9 cellular contexts compared by ENCODE assay signal in the genomic region with DNA sequence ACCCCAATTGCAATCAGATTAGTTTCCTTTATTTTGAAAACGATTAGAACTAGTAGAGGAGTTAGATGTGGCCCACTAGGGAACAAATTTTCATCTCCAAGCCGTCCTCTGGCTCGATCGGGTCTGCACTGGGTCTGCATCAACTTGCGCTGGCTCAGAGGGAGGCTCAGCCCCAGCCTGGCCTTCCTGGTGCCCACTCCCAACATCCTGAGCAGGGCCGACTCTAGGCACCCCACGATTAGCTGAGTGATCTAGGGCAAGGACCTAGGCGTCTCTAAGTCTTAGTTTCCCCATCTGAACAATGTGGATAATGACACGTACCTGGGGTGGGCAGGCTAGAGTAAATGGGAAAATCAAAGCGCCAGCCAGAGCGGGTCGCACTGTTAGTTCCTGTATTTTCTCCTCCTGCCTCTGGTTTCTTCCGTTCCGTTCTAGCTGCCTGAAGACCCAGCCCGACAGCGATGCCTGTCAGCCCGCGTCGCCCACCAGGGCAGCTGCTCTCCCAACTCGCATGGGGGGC. TPM values are rescaled to one million over a fixed set of nuclear protein-coding genes. Genes with fewer than 3 reads are reported as not detected.
A peak's percentile ranks its signal among the peaks of the same experiment; 100 is the strongest.
DNase-seq lines count a peak whose midpoint lies in the region; ATAC-seq and TF ChIP-seq lines count a peak whose summit lies in the region.
"Had no signal": no experiment of that assay in that cellular context is flagged by ENCODE, and none has a peak within 500 bp of the region (broad histone marks: within the 10 kb centered on the region; RNA-seq: fewer than 3 reads in every experiment).

No MANE protein-coding gene starts in this region.

- H3K36me3 Mint-ChIP-seq in GM23338 (ENCODE audit: low read depth): no peaks in the 10 kb centered on the region; the same call in 2 of the 3 replicates
- no peaks in the 10 kb centered on the region for H3K36me3 Mint-ChIP-seq in WTC11
- H3K36me3 Mint-ChIP-seq in immature natural killer cell: peaks cover 0 to 4% (median 0%) of the 10 kb centered on the region in 3 donors

- peaks cover 43% of the 10 kb centered on the region for H4K20me1 ChIP-seq in GM23338 (replicated peaks; ENCODE audit: insufficient read depth)

- peak overlapping the region; percentile 72 for H2AFZ ChIP-seq in GM23338

- POLR2A ChIA-PET in WTC11 (lab: Charles Lee): interaction anchor here (0.6 kb wide), 1 partner anchor 398 kb away, joined by 3 read pairs; no protein-coding TSS in a partner anchor

- H3K9me3 ChIP-seq in iPS-15b (ENCODE audit: control insufficient read depth, insufficient read depth, low read length) (no peaks in the 10 kb centered on the region), skeletal muscle satellite cell (replicated peaks; ENCODE audit: low read length) (no peaks in the 10 kb centered on the region)

- H3K4me2 ChIP-seq in GM23338: peak overlapping the region; percentile 81
- peak overlapping the region; percentile 78 for H3K4me2 ChIP-seq in skeletal muscle satellite cell (ENCODE audit: low read length)

- no peak overlapping the region for H3K27ac ChIP-seq in GM23338 (ENCODE audit: low read depth)

- peaks cover 100% of the 10 kb centered on the region for H3K27me3 ChIP-seq in GM23338 (ENCODE audit: insufficient read depth)
- peaks cover 96% of the 10 kb centered on the region for H3K27me3 ChIP-seq in iPS-15b (ENCODE audit: control insufficient read depth, insufficient read depth, low read length)
- peaks cover 96% of the 10 kb centered on the region for H3K27me3 ChIP-seq in skeletal muscle satellite cell (ENCODE audit: control insufficient read depth, insufficient read depth, low read length)

- peaks cover 90% of the 10 kb centered on the region for H3K27me3 Mint-ChIP-seq in GM23338 (ENCODE audit: insufficient read depth, low read depth, poor library complexity)
- H3K27me3 Mint-ChIP-seq in WTC11 (ENCODE audit: low read depth): peaks cover 100% of the 10 kb centered on the region
- peaks cover 21 to 47% (median 27%) of the 10 kb centered on the region in 3 donors for H3K27me3 Mint-ChIP-seq in immature natural killer cell (ENCODE audit: low read depth in 3 of 3)

- H3K27ac Mint-ChIP-seq in GM23338: no peak overlapping the region
- no peak overlapping the region for H3K27ac Mint-ChIP-seq in WTC11
- H3K27ac Mint-ChIP-seq in immature natural killer cell: no peak overlapping the region

- H3K36me3 ChIP-seq in GM23338 (ENCODE audit: insufficient read depth) (no peaks in the 10 kb centered on the region), iPS-15b (ENCODE audit: control insufficient read depth, insufficient read depth, low read length) (no peaks in the 10 kb centered on the region), skeletal muscle satellite cell (ENCODE audit: insufficient read depth, low read length) (no peaks in the 10 kb centered on the region)

- H3K4me3 Mint-ChIP-seq in GM23338 (peak overlapping the region; percentile 65), WTC11 (peak overlapping the region; percentile 71), immature natural killer cell (no peak overlapping the region)

- CTCF ChIA-PET in WTC11 (lab: Charles Lee): interaction anchor here (0.8 to 2.2 kb wide), 10 partner anchors 10 to 677 kb away, joined by 3 to 14 read pairs (median 5); no protein-coding TSS in a partner anchor

- no peaks in the 10 kb centered on the region for H3K79me2 ChIP-seq in GM23338 (replicated peaks; ENCODE audit: insufficient read depth)

- peak overlapping the region; percentile 54 for H3K4me3 ChIP-seq in GM23338
- H3K4me3 ChIP-seq in iPS-15b (ENCODE audit: low read depth, low read length): peak overlapping the region; percentile 39
- peak overlapping the region; percentile 62 for H3K4me3 ChIP-seq in skeletal muscle satellite cell (ENCODE audit: low read length)

- peak; percentile 56 for ATAC-seq in GM23338
- peak; percentile 62 for ATAC-seq in WTC11
- ATAC-seq in GM18861 (IDR thresholded peaks at IDR 0.05; ENCODE audit: unreplicated experiment): no peak

- H3K4me1 Mint-ChIP-seq in GM23338 (peaks cover 28% of the 10 kb centered on the region), WTC11 (peaks cover 18% of the 10 kb centered on the region), immature natural killer cell (peaks cover 4 to 10% of the 10 kb centered on the region in 2 donors)

- H3K9ac ChIP-seq in iPS-15b (ENCODE audit: low read depth, low read length) (no peak overlapping the region), skeletal muscle satellite cell (ENCODE audit: low read depth, low read length) (no peak overlapping the region)

- DNase-seq in GM23338 (ENCODE audit: low spot score) (peak; percentile 54), WTC11 (ENCODE audit: low spot score) (no peak), NCI-H2196 treated with DMSO at 0.1 percent for 48 hours (lab: John Stamatoyannopoulos, UW; ENCODE audit: unreplicated experiment) (no peak), midbrain (lab: John Stamatoyannopoulos, UW) (no peak), immature natural killer cell (no peak)
- DNase-seq: NCI-H187 treated with DMSO at 0.1 percent for 48 hours had no signal

- peaks cover 19% of the 10 kb centered on the region for H3F3A ChIP-seq in GM23338 (replicated peaks; ENCODE audit: low read depth)

- no peak for TF ChIP-seq CTCF in GM23338 (conservative IDR thresholded peaks at IDR 0.05; ENCODE audit: low read depth in 2 of 2)
- no peak for TF ChIP-seq CTCF in WTC11 (IDR thresholded peaks at IDR 0.05)

- H3K9me2 ChIP-seq in GM23338 (ENCODE audit: insufficient read depth): no peaks in the 10 kb centered on the region

- H3K4me1 ChIP-seq in GM23338 (ENCODE audit: insufficient read depth) (peaks cover 17% of the 10 kb centered on the region), iPS-15b (ENCODE audit: control insufficient read depth, insufficient read depth, low read length) (peaks cover 2% of the 10 kb centered on the region), skeletal muscle satellite cell (ENCODE audit: control insufficient read depth, insufficient read depth, low read length) (peaks cover 11% of the 10 kb centered on the region)

- H3K9me3 Mint-ChIP-seq in GM23338: no peaks in the 10 kb centered on the region; the same call in 2 of the 3 replicates
- no peaks in the 10 kb centered on the region for H3K9me3 Mint-ChIP-seq in WTC11
- peaks cover 0 to 40% (median 9%) of the 10 kb centered on the region in 6 donors for H3K9me3 Mint-ChIP-seq in immature natural killer cell

TF ChIP-seq in GM23338, 12 proteins besides CTCF, POLR2A, EP300 and RAD21 (continues in another document):
- TF ChIP-seq ZNF114 (CRISPR knock-in tag; IDR thresholded peaks at IDR 0.05) (no peak), STAT1 (IDR thresholded peaks at IDR 0.05; ENCODE audit: unreplicated experiment) (no peak), NANOG (IDR thresholded peaks at IDR 0.05; ENCODE audit: borderline replicate concordance) (no peak), EZH2 (IDR thresholded peaks at IDR 0.05; ENCODE audit: low read depth, unreplicated experiment) (peak; percentile 80), JUNB (IDR thresholded peaks at IDR 0.05; ENCODE audit: unreplicated experiment) (no peak), POLR2AphosphoS5 (IDR thresholded peaks at IDR 0.05; ENCODE audit: low read depth) (no peak)

TF ChIP-seq in WTC11, 78 proteins besides CTCF, POLR2A, EP300 and RAD21 (continues in another document):
- no peak for TF ChIP-seq ESRRA (CRISPR knock-in tag; IDR thresholded peaks at IDR 0.05; ENCODE audit: borderline replicate concordance)
- no peak for TF ChIP-seq SP1 (CRISPR knock-in tag; conservative IDR thresholded peaks at IDR 0.05)
- TF ChIP-seq CREB1 (CRISPR knock-in tag; IDR thresholded peaks at IDR 0.05): no peak
- no peak for TF ChIP-seq ZNF121 (CRISPR knock-in tag; IDR thresholded peaks at IDR 0.05)
- TF ChIP-seq NFATC4 (CRISPR knock-in tag; IDR thresholded peaks at IDR 0.05): no peak
- no peak for TF ChIP-seq TEAD1 (CRISPR knock-in tag; IDR thresholded peaks at IDR 0.05)
- no peak for TF ChIP-seq IRF2 (CRISPR knock-in tag; IDR thresholded peaks at IDR 0.05; ENCODE audit: borderline replicate concordance, low read depth)
- TF ChIP-seq, protein P1, sequence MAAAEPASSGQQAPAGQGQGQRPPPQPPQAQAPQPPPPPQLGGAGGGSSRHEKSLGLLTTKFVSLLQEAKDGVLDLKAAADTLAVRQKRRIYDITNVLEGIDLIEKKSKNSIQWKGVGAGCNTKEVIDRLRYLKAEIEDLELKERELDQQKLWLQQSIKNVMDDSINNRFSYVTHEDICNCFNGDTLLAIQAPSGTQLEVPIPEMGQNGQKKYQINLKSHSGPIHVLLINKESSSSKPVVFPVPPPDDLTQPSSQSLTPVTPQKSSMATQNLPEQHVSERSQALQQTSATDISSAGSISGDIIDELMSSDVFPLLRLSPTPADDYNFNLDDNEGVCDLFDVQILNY (CRISPR knock-in tag; IDR thresholded peaks at IDR 0.05): no peak
- TF ChIP-seq JUN (CRISPR knock-in tag; IDR thresholded peaks at IDR 0.05): no peak
- TF ChIP-seq FOXP1 (CRISPR knock-in tag; IDR thresholded peaks at IDR 0.05; ENCODE audit: borderline replicate concordance): no peak

RNA-seq across cellular contexts. Expression of a gene that starts 7.7 kb away (rescaled TPM):
- total RNA-seq in GM23338 (2014; rRNA removed; shearing (Covaris generic)): not detected in 2 replicates
- 0.15 TPM in 1 of 2 replicates, not detected in the other for polyA plus RNA-seq in GM23338 (2016; fragmentation: Nextera tagmentation; extraction: Ambion mirVana)
- 0.09 to 0.13 TPM in 2 of 3 replicates, not detected in the other for total RNA-seq in WTC11 (2021)
- total RNA-seq in skeletal muscle satellite cell (2012; rRNA removed): 7.9 and 12.9 TPM in 2 replicates
- polyA plus RNA-seq in immature natural killer cell: not detected

Comparison
In these comparisons a context has a peak if more than half of its experiments do, and no peak if none do; other contexts are left out.
1. H3K4me3 Mint-ChIP-seq: peak in GM23338 (single experiment) and WTC11 (single experiment); none in immature natural killer cell (0 of 5).
2. Peak in every context shown above with its lines, with median percentiles within 50 percentile points of each other: H3K4me3 ChIP-seq.